ENCODE assay signal across 8 cellular contexts in genomic region chr6:110357696-110358535, GRCh38. TPM values are rescaled to one million over a fixed set of nuclear protein-coding genes. Genes with fewer than 3 reads are reported as not detected.
DNase-seq lines count a peak whose midpoint lies in the region; ATAC-seq and TF ChIP-seq lines count a peak whose summit lies in the region.

Gene METTL24, minus strand, starts transcription at chr6:110358349. Its CDS starts 77 bp downstream, at chr6:110358272.

- intact Hi-C loops in heart right ventricle (cut with DNase I): no loop called here

- H3K36me3 ChIP-seq in heart right ventricle: no peaks in the 10 kb centered on the region

- TF ChIP-seq CTCF in heart right ventricle (IDR thresholded peaks at IDR 0.05): peak in 1 of 9 donors; percentile 17

- 0 to 1% methylated on average over 65 to 103 of the region's 103 CpGs for WGBS in heart right ventricle, 2 donors

- ATAC-seq in heart right ventricle (peak; percentile 43 to 77 (median 52)), GM19324 (IDR thresholded peaks at IDR 0.05; ENCODE audit: low FRiP score, unreplicated experiment) (no peak)

- DNase-seq in stimulated activated CD4-positive, alpha-beta T cell treated with anti-CD3 and anti-CD28 coated beads, Interleukin-12 subunit alpha, Interleukin-12 subunit beta, amount 100 ng/mL, for 4 hours: peak; percentile 4
- no peak for DNase-seq in stimulated activated CD4-positive, alpha-beta T cell treated with anti-CD3 and anti-CD28 coated beads, Interleukin-1b, Interleukin-23, amount 100 ng/mL, for 48 hours
- peak; percentile 34 for DNase-seq in activated T-cell treated with anti-CD3 and anti-CD28 coated beads, Interleukin-2, amount 50 U/mL, for 1 hour
- peak in 1 of 2 donors; percentile 20 for DNase-seq in heart right ventricle
- DNase-seq in retina: peak; percentile 67
- DNase-seq in cerebellar nuclear complex (lab: John Stamatoyannopoulos, UW): no peak
- DNase-seq in NCI-H1048 (lab: John Stamatoyannopoulos, UW): no peak

- peaks cover 0 to 62% (median 19%) of the 10 kb centered on the region in 7 donors for H3K27me3 ChIP-seq in heart right ventricle

- H3K9me3 ChIP-seq in heart right ventricle: no peaks in the 10 kb centered on the region

- peak within 1 kb of the TSS in 9 of 10 donors; percentile 38 to 80 (median 61) for H3K27ac ChIP-seq in heart right ventricle

- peaks cover 0 to 31% (median 8%) of the 10 kb centered on the region in 9 donors for H3K4me1 ChIP-seq in heart right ventricle

- H3K4me3 ChIP-seq in heart right ventricle: peak within 1 kb of the TSS; percentile 44 to 66 (median 58)

RNA-seq across cellular contexts. Expression of gene METTL24, which starts in this region (rescaled TPM):
- 1 to 10 TPM in 9 of 10 donors, under 1 TPM in 1; 0.89 to 2.4 (median 1.6) TPM for total RNA-seq in heart right ventricle
- polyA plus RNA-seq in heart right ventricle: under 1 TPM in 1 of 2 donors, not detected in 1; 0.07 TPM

Comparison
In these comparisons a context has a peak if more than half of its experiments do, and no peak if none do; other contexts are left out.
1. DNase-seq: peak in stimulated activated CD4-positive, alpha-beta T cell treated with anti-CD3 and anti-CD28 coated beads, Interleukin-12 subunit alpha, Interleukin-12 subunit beta, amount 100 ng/mL, for 4 hours (single experiment), activated T-cell treated with anti-CD3 and anti-CD28 coated beads, Interleukin-2, amount 50 U/mL, for 1 hour (single experiment) and retina (single experiment); none in stimulated activated CD4-positive, alpha-beta T cell treated with anti-CD3 and anti-CD28 coated beads, Interleukin-1b, Interleukin-23, amount 100 ng/mL, for 48 hours (single experiment), cerebellar nuclear complex (0 of 2) and NCI-H1048 (single experiment).